In the genomic region with DNA sequence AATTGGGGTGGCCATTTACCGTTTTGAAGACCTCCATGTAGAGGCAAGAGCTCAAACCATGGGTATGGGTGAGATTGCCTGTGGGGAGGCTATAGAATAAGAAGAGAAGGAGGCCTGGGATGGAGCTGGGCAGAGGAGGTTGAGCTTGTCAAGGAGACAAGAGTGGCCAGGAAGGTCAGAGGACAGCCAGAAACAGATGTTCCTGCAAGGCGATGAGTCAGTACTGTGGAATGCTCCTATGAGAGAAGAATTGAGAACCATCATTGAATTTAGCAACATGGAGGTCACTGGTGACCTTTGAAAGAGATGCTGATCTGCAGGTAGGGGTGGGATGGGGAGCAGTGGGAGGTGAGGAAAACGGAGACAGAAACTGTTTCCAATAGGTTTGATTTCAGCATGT, we compare ENCODE assay signal across 9 cellular contexts. TPM values are rescaled to one million over a fixed set of nuclear protein-coding genes. Genes with fewer than 3 reads are reported as not detected.
A peak's percentile ranks its signal among the peaks of the same experiment; 100 is the strongest.
DNase-seq lines count a peak whose midpoint lies in the region; ATAC-seq and TF ChIP-seq lines count a peak whose summit lies in the region.
"Had no signal": no experiment of that assay in that cellular context is flagged by ENCODE, and none has a peak within 500 bp of the region (broad histone marks: within the 10 kb centered on the region; RNA-seq: fewer than 3 reads in every experiment).

No MANE protein-coding gene starts in this region.

- H3K27me3 ChIP-seq in DND-41 (ENCODE audit: insufficient read depth, low read length, poor library complexity) (no peaks in the 10 kb centered on the region), neural cell (ENCODE audit: insufficient read depth, low read depth, low read length) (no peaks in the 10 kb centered on the region), transverse colon (no peaks in the 10 kb centered on the region), colonic mucosa (no peaks in the 10 kb centered on the region)

- in situ Hi-C loops in transverse colon (cut with MboI; ENCODE audit: low pct_ligation_motif_present in 1 of 4, low pct_unique_long_range_greater_than_20kb in 1 of 4, low sequenced_read_pairs in 3 of 4): no loop called here

- intact Hi-C loops in transverse colon (cut with DNase I; ENCODE audit: low total_unique reads) (loop anchor here (5.0 kb wide), 2 partner anchors 38 to 157 kb away; no protein-coding TSS in a partner anchor), colonic mucosa (cut with DNase I) (loop anchor here (5.0 kb wide), 1 partner anchor 67 kb away; no protein-coding TSS in a partner anchor)

- H3K4me2 ChIP-seq in DND-41 (ENCODE audit: insufficient read depth, low read length): peak overlapping the region; percentile 82
- no peak overlapping the region for H3K4me2 ChIP-seq in neural cell (ENCODE audit: low read length)

- TF ChIP-seq CTCF in DND-41 (IDR thresholded peaks at IDR 0.05; ENCODE audit: borderline replicate concordance, extremely low read depth, low read length, poor library complexity, severe bottlenecking): no peak
- TF ChIP-seq CTCF in neural cell (IDR thresholded peaks at IDR 0.05; ENCODE audit: poor library complexity, severe bottlenecking): no peak
- no peak for TF ChIP-seq CTCF in transverse colon (IDR thresholded peaks at IDR 0.05)
- TF ChIP-seq CTCF in colonic mucosa (IDR thresholded peaks at IDR 0.05): no peak

- H4K20me1 ChIP-seq in DND-41 (ENCODE audit: insufficient read depth, low read length): peaks cover 71% of the 10 kb centered on the region
- no peaks in the 10 kb centered on the region for H4K20me1 ChIP-seq in neural cell (ENCODE audit: insufficient read depth)

- no peak overlapping the region for H2AFZ ChIP-seq in DND-41 (ENCODE audit: low read depth, low read length)
- no peak overlapping the region for H2AFZ ChIP-seq in neural cell (ENCODE audit: low read depth, low read length)

- no peak for DNase-seq in DND-41
- peak; percentile 25 for DNase-seq in LoVo (ENCODE audit: low spot score)
- peak; percentile 60 for DNase-seq in dermis blood vessel endothelial cell
- DNase-seq in transverse colon: no peak
- DNase-seq in colonic mucosa: no peak
- DNase-seq: NCI-H2029 treated with DMSO at 0.1 percent for 48 hours had no signal

- H3K9ac ChIP-seq in DND-41 (ENCODE audit: low read depth, low read length) (no peak overlapping the region), neural cell (ENCODE audit: low read length) (no peak overlapping the region), colonic mucosa (ENCODE audit: low read depth in 2 of 2, low read length in 2 of 2) (no peak overlapping the region)

- H3K36me3 ChIP-seq in DND-41 (ENCODE audit: insufficient read depth, low read length) (peaks cover 5% of the 10 kb centered on the region; the same call in 1 of the 2 replicates), neural cell (ENCODE audit: insufficient read depth, low read length) (no peaks in the 10 kb centered on the region), transverse colon (no peaks in the 10 kb centered on the region), colonic mucosa (no peaks in the 10 kb centered on the region)

- no peak for TF ChIP-seq POLR2A in transverse colon (IDR thresholded peaks at IDR 0.05)

- H3F3A ChIP-seq in neural cell (ENCODE audit: insufficient read depth, low read length, poor library complexity, severe bottlenecking): peaks cover 2% of the 10 kb centered on the region

- H3K4me1 ChIP-seq in DND-41 (ENCODE audit: insufficient read depth, low read length) (peaks cover 45% of the 10 kb centered on the region), transverse colon (peaks cover 21 to 73% (median 51%) of the 10 kb centered on the region in 4 donors), colonic mucosa (peaks cover 5% of the 10 kb centered on the region)

- ATAC-seq in DND-41 (ENCODE audit: insufficient read depth, low read depth): no peak
- no peak for ATAC-seq in HG03175 (IDR thresholded peaks at IDR 0.05; ENCODE audit: unreplicated experiment)
- ATAC-seq in GM18868 (IDR thresholded peaks at IDR 0.05; ENCODE audit: unreplicated experiment): no peak

- 0 out of 2 replicates have a peak overlapping the region, but pooled peaks have one; percentile 34 for H3K27ac ChIP-seq in DND-41 (ENCODE audit: low read length)
- no peak overlapping the region for H3K27ac ChIP-seq in neural cell (ENCODE audit: low read length)
- no peak overlapping the region for H3K27ac ChIP-seq in transverse colon
- no peak overlapping the region for H3K27ac ChIP-seq in colonic mucosa

- H3K9me2 ChIP-seq in neural cell (ENCODE audit: insufficient read depth, low read length): no peaks in the 10 kb centered on the region

- TF ChIP-seq EP300 in neural cell (conservative IDR thresholded peaks at IDR 0.05; ENCODE audit: poor library complexity, severe bottlenecking) (no peak), transverse colon (IDR thresholded peaks at IDR 0.05; ENCODE audit: low read depth) (no peak)

- WGBS in transverse colon (ENCODE audit: low coverage in 1 of 2), 2 donors: 86 to 90% methylated on average over 2 to 3 of the region's 3 CpGs

- peak overlapping the region in 1 of 2 experiments; percentile 37; a peak in 1 of 4 replicates for H3K4me3 ChIP-seq in DND-41 (ENCODE audit: low read depth in 1 of 2, low read length in 2 of 2)
- H3K4me3 ChIP-seq in neural cell (ENCODE audit: low read length): peak overlapping the region; percentile 90
- H3K4me3 ChIP-seq in transverse colon: no peak overlapping the region
- no peak overlapping the region for H3K4me3 ChIP-seq in colonic mucosa

- H3K9me3 ChIP-seq in DND-41 (ENCODE audit: insufficient read depth, low read length, severe bottlenecking) (no peaks in the 10 kb centered on the region), neural cell (ENCODE audit: low read length) (no peaks in the 10 kb centered on the region), transverse colon (no peaks in the 10 kb centered on the region), colonic mucosa (no peaks in the 10 kb centered on the region)

- H3K79me2 ChIP-seq in DND-41 (ENCODE audit: insufficient read depth, low read length) (peaks cover 85% of the 10 kb centered on the region), neural cell (replicated peaks; ENCODE audit: insufficient read depth, low read length) (peaks cover 76% of the 10 kb centered on the region)

- TF ChIP-seq RAD21 in neural cell (conservative IDR thresholded peaks at IDR 0.05): no peak

TF ChIP-seq in neural cell, 6 proteins besides CTCF, POLR2A, EP300 and RAD21:
- TF ChIP-seq POLR2AphosphoS5 (IDR thresholded peaks at IDR 0.05) (no peak), TAF1 (IDR thresholded peaks at IDR 0.05; ENCODE audit: low read depth) (no peak), REST (IDR thresholded peaks at IDR 0.05; ENCODE audit: borderline replicate concordance) (no peak), SMC3 (conservative IDR thresholded peaks at IDR 0.05; ENCODE audit: poor library complexity) (no peak), EZH2 (IDR thresholded peaks at IDR 0.05; ENCODE audit: borderline replicate concordance, insufficient read depth, low read length, poor library complexity, severe bottlenecking) (no peak), MXI1 (conservative IDR thresholded peaks at IDR 0.05; ENCODE audit: poor library complexity, severe bottlenecking) (no peak)

RNA-seq across cellular contexts. Expression of gene ACSL3, which starts 3.5 kb away (rescaled TPM):
- total RNA-seq in dermis blood vessel endothelial cell (125 and 137 TPM in 2 replicates), transverse colon (10 to 100 TPM; 22.4 to 54.1 (median 42.3) TPM), colonic mucosa (100 to 1,000 TPM; 116 to 162 TPM)
- polyA plus RNA-seq in neural cell: 117 and 119 TPM in 2 replicates
- 230 and 268 TPM in 2 replicates for polyA minus RNA-seq in neural cell

Comparison
In these comparisons a context has a peak if more than half of its experiments do, and no peak if none do; other contexts are left out.
1. DNase-seq: peak in LoVo (single experiment) and dermis blood vessel endothelial cell (single experiment); none in DND-41 (single experiment), transverse colon (single experiment) and colonic mucosa (single experiment).